ENCODE assay signal across 22 cellular contexts in genomic region chr1:173395762-173396161, GRCh38.
"Had no signal": no experiment of that assay in that cellular context is flagged by ENCODE, and none has a peak within 500 bp of the region (broad histone marks: within the 10 kb centered on the region; RNA-seq: fewer than 3 reads in every experiment).

No MANE protein-coding gene starts in this region.

- DNase-seq: activated CD4-positive, alpha-beta T cell treated with anti-CD3 and anti-CD28 coated beads for 48 hours; activated CD4-positive, alpha-beta T cell treated with anti-CD3 and anti-CD28 coated beads, Interleukin-2, amount 50 U/mL, for 4 hours; activated CD4-positive, CD25-positive, alpha-beta regulatory T cell treated with anti-CD3 and anti-CD28 coated beads, Interleukin-2, amount 50 U/mL, for 72 hours; activated CD8-positive, alpha-beta T cell treated with anti-CD3 and anti-CD28 coated beads, Interleukin-2, amount 10 ng/mL, durations not matched to agents 7 days and 5 days; activated effector memory CD4-positive, alpha-beta T cell treated with Interleukin-2 at 50 U/mL for 16 hours; activated naive CD4-positive, alpha-beta T cell; activated T-cell treated with anti-CD3 and anti-CD28 coated beads, Interleukin-2, amount 50 U/mL, for 24 hours; aorta; central memory CD4-positive, alpha-beta T cell; Kasumi-1; NCI-H1105 treated with DMSO at 0.1 percent for 48 hours; NCI-H1436 treated with DMSO at 0.1 percent for 48 hours; NCI-H187; NCI-H2081 treated with DMSO at 0.1 percent for 48 hours; NCI-H2171; NCI-H2227 treated with DMSO at 0.1 percent for 48 hours; NCI-H446 treated with DMSO at 0.1 percent for 48 hours; NCI-H524 treated with DMSO at 0.1 percent for 48 hours; NCI-H748 treated with DMSO at 0.1 percent for 48 hours; SHP77 had no signal

- H3K9me3 ChIP-seq: breast epithelium had no signal

- H3K4me1 ChIP-seq: breast epithelium had no signal

- ATAC-seq: activated CD8-positive, alpha-beta T cell treated with anti-CD3 and anti-CD28 coated beads, Interleukin-2, amount 10 ng/mL, durations not matched to agents 7 days and 5 days; Panc1 had no signal

- H3K27ac ChIP-seq: breast epithelium had no signal

- H3K4me3 ChIP-seq: breast epithelium had no signal

- H3K36me3 ChIP-seq: breast epithelium had no signal

- H3K27me3 ChIP-seq: breast epithelium had no signal
